ENCODE assay signal across 8 cellular contexts in the genomic region with DNA sequence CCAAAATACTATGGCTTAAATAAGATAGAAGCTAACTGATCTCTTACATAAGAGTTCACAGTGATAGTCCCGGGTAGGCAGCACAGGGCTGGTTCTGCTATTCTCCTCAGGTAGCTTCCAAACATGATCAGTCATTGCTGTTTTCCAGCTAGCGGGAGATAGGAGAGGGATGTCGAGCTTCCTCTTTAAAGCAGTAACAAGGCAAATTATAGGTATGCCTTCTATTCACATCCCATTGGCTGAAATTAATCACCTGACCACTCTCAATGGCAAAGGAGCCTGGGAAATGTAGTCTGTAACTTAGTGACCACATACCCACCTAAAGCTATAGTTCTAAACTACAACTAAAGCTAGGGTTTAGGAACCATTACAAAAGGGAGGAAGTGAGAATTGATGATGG. TPM values are rescaled to one million over a fixed set of nuclear protein-coding genes. Genes with fewer than 3 reads are reported as not detected.
DNase-seq lines count a peak whose midpoint lies in the region; ATAC-seq and TF ChIP-seq lines count a peak whose summit lies in the region.

No MANE protein-coding gene starts in this region.

- H4K20me1 ChIP-seq in KMS-11 (ENCODE audit: insufficient read depth) = no peaks in the 10 kb centered on the region

- peak; percentile 56 for DNase-seq in AG08396 (ENCODE audit: low spot score)
- peak; percentile 74 for DNase-seq in GM10266 (ENCODE audit: extremely low spot score)
- DNase-seq in RPMI7951 (ENCODE audit: low read depth) = peak; percentile 68
- DNase-seq in dermis microvascular lymphatic vessel endothelial cell (ENCODE audit: low read depth in 2 of 2) = peak; percentile 59 to 65
- peak; percentile 64 for DNase-seq in naive B cell
- no peak for DNase-seq in NCI-H128 (lab: John Stamatoyannopoulos, UW; ENCODE audit: unreplicated experiment)

- H3K36me3 ChIP-seq in HEK293 (ENCODE audit: control insufficient read depth in 2 of 2, insufficient read depth in 1 of 2, low read length in 2 of 2) (no peaks in the 10 kb centered on the region), KMS-11 (ENCODE audit: insufficient read depth) (no peaks in the 10 kb centered on the region)

- H3K4me3 ChIP-seq in HEK293 (ENCODE audit: low read depth, low read length) (peak overlapping the region; percentile 9; the same call in 1 of the 2 replicates), KMS-11 (IDR thresholded peaks at IDR 0.05; ENCODE audit: insufficient read depth, low read depth, low read length) (no peak overlapping the region)

- peaks cover 0 to 6% (median 6%) of the 10 kb centered on the region in 3 donors for H3K4me1 Mint-ChIP-seq in naive B cell

- no peaks in the 10 kb centered on the region for H3K27me3 ChIP-seq in KMS-11 (ENCODE audit: insufficient read depth, low read depth)

- no peak overlapping the region for H3K9ac ChIP-seq in KMS-11

- H2AFZ ChIP-seq in KMS-11 (ENCODE audit: low read depth) = peak overlapping the region; percentile 26; the same call in 1 of the 2 replicates

- CTCF ChIA-PET in HEK293 (lab: Yijun Ruan, JAX) = interaction anchor here (0.7 to 1.9 kb wide), 3 partner anchors 21 to 90 kb away, joined by 3 to 6 read pairs (median 3); no protein-coding TSS in a partner anchor

- no peak for TF ChIP-seq CTCF in GM10266 (IDR thresholded peaks at IDR 0.05; ENCODE audit: control insufficient read depth, insufficient read depth, low read depth, missing control alignments)
- no peak for TF ChIP-seq CTCF in HEK293 (tag by site-specific recombination; IDR thresholded peaks at IDR 0.05)
- no peak for TF ChIP-seq CTCF in KMS-11 (conservative IDR thresholded peaks at IDR 0.05; ENCODE audit: low read depth, low read length)

- peaks cover 0 to 6% (median 1%) of the 10 kb centered on the region in 7 donors for H3K9me3 Mint-ChIP-seq in naive B cell

- H3K27ac ChIP-seq in HEK293 (ENCODE audit: extremely low read depth, low read depth, low read length) (no peak overlapping the region), KMS-11 (no peak overlapping the region)

- POLR2A ChIA-PET in HEK293 (lab: Yijun Ruan, JAX) = interaction anchor here (0.6 to 2.3 kb wide), 2 partner anchors 34 to 55 kb away, joined by 3 to 9 read pairs; a partner anchor contains a TSS

- peak overlapping the region in 7 of 8 donors; percentile 50 to 84 (median 73) for H3K4me3 Mint-ChIP-seq in naive B cell

- H3K4me1 ChIP-seq in HEK293 (ENCODE audit: control insufficient read depth, insufficient read depth, low read length) (no peaks in the 10 kb centered on the region), KMS-11 (ENCODE audit: low read depth, poor library complexity, severe bottlenecking) (no peaks in the 10 kb centered on the region)

- peaks cover 10 to 22% (median 11%) of the 10 kb centered on the region in 3 donors for H3K27me3 Mint-ChIP-seq in naive B cell

- H3K27ac Mint-ChIP-seq in naive B cell = peak overlapping the region in 1 of 6 donors; percentile 14

- no peak overlapping the region for H3K4me2 ChIP-seq in KMS-11

- H3K36me3 Mint-ChIP-seq in naive B cell = no peaks in the 10 kb centered on the region

- no peaks in the 10 kb centered on the region for H3K9me3 ChIP-seq in HEK293 (ENCODE audit: control insufficient read depth, insufficient read depth, low read depth, low read length)

- ATAC-seq in naive B cell (ENCODE audit: low read depth in 2 of 2) = peak; percentile 100

- no peaks in the 10 kb centered on the region for H3K79me2 ChIP-seq in KMS-11 (ENCODE audit: insufficient read depth, low read depth)

TF ChIP-seq in HEK293, 187 proteins besides CTCF, POLR2A, EP300 and RAD21:
- TF ChIP-seq ZNF623 (tag by site-specific recombination; IDR thresholded peaks at IDR 0.05) = no peak
- peak; percentile 64 for TF ChIP-seq ZNF335 (tag by site-specific recombination; conservative IDR thresholded peaks at IDR 0.05)
- peak; percentile 41; the same call in 1 of the 2 replicates for TF ChIP-seq ZNF76 (tag by site-specific recombination; IDR thresholded peaks at IDR 0.05; ENCODE audit: borderline replicate concordance, low read depth)
- TF ChIP-seq, protein P1, sequence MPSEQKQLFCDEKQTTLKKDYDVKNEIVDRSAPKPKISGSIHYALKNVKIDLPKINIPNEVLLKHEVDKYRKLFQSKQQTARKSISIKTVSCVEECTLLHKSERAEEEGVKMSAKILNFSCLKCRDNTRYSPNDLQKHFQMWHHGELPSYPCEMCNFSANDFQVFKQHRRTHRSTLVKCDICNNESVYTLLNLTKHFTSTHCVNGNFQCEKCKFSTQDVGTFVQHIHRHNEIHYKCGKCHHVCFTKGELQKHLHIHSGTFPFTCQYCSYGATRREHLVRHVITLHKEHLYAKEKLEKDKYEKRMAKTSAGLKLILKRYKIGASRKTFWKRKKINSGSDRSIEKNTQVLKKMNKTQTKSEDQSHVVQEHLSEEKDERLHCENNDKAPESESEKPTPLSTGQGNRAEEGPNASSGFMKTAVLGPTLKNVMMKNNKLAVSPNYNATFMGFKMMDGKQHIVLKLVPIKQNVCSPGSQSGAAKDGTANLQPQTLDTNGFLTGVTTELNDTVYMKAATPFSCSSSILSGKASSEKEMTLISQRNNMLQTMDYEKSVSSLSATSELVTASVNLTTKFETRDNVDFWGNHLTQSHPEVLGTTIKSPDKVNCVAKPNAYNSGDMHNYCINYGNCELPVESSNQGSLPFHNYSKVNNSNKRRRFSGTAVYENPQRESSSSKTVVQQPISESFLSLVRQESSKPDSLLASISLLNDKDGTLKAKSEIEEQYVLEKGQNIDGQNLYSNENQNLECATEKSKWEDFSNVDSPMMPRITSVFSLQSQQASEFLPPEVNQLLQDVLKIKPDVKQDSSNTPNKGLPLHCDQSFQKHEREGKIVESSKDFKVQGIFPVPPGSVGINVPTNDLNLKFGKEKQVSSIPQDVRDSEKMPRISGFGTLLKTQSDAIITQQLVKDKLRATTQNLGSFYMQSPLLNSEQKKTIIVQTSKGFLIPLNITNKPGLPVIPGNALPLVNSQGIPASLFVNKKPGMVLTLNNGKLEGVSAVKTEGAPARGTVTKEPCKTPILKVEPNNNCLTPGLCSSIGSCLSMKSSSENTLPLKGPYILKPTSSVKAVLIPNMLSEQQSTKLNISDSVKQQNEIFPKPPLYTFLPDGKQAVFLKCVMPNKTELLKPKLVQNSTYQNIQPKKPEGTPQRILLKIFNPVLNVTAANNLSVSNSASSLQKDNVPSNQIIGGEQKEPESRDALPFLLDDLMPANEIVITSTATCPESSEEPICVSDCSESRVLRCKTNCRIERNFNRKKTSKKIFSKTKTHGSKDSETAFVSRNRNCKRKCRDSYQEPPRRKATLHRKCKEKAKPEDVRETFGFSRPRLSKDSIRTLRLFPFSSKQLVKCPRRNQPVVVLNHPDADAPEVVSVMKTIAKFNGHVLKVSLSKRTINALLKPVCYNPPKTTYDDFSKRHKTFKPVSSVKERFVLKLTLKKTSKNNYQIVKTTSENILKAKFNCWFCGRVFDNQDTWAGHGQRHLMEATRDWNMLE (tag by site-specific recombination; conservative IDR thresholded peaks at IDR 0.05; ENCODE audit: low read depth) = 0 out of 2 replicates have a peak, but pooled peaks have one; percentile 21
- TF ChIP-seq SP7 (tag by site-specific recombination; IDR thresholded peaks at IDR 0.05) = peak; percentile 59
- TF ChIP-seq ZBTB17 (tag by site-specific recombination; IDR thresholded peaks at IDR 0.05) = peak; percentile 70
- TF ChIP-seq, protein P2, sequence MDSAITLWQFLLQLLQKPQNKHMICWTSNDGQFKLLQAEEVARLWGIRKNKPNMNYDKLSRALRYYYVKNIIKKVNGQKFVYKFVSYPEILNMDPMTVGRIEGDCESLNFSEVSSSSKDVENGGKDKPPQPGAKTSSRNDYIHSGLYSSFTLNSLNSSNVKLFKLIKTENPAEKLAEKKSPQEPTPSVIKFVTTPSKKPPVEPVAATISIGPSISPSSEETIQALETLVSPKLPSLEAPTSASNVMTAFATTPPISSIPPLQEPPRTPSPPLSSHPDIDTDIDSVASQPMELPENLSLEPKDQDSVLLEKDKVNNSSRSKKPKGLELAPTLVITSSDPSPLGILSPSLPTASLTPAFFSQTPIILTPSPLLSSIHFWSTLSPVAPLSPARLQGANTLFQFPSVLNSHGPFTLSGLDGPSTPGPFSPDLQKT (IDR thresholded peaks at IDR 0.05; ENCODE audit: borderline replicate concordance, low read depth, low read length) = no peak
- TF ChIP-seq SCRT1 (tag by site-specific recombination; IDR thresholded peaks at IDR 0.05; ENCODE audit: borderline replicate concordance) = no peak

RNA-seq across cellular contexts. Expression of a gene that starts 34.5 kb away (rescaled TPM):
- 64.5 and 72.2 TPM in 2 replicates for total RNA-seq in RPMI7951 (2014; rRNA removed; shearing (Covaris generic))
- total RNA-seq in dermis microvascular lymphatic vessel endothelial cell = 21.6 and 35.8 TPM in 2 replicates
- polyA plus RNA-seq in naive B cell (ENCODE audit: low read depth in 6 of 6) = 10 to 100 TPM; 55.6 to 81.2 (median 61.3) TPM
